Comparison of ENCODE assay signal across 9 cellular contexts in genomic region chr3:81643721-81644120, GRCh38.
A peak's percentile ranks its signal among the peaks of the same experiment; 100 is the strongest.
DNase-seq lines count a peak whose midpoint lies in the region; ATAC-seq and TF ChIP-seq lines count a peak whose summit lies in the region.
"Had no signal": no experiment of that assay in that cellular context is flagged by ENCODE, and none has a peak within 500 bp of the region (broad histone marks: within the 10 kb centered on the region; RNA-seq: fewer than 3 reads in every experiment).

No MANE protein-coding gene starts in this region.

- H3K4me1 Mint-ChIP-seq in activated CD4-positive, alpha-beta T cell treated with anti-CD3 and anti-CD28 coated beads, Interleukin-2, amount 10 ng/mL, durations not matched to agents 24 days and 14 days, result no peaks in the 10 kb centered on the region
- H3K4me1 Mint-ChIP-seq in activated CD4-positive, alpha-beta T cell treated with anti-CD3 and anti-CD28 coated beads, Interleukin-2, amount 10 ng/mL, durations not matched to agents 7 days and 5 days, result no peaks in the 10 kb centered on the region
- no peaks in the 10 kb centered on the region for H3K4me1 Mint-ChIP-seq in stimulated activated naive B cell treated with anti-CD40 and anti-IgM and Interleukin-4, amounts not matched to agents 10 μg/mL and 1 μg/mL and 100 μg/mL, for 72 hours

- no peaks in the 10 kb centered on the region for H3K9me3 Mint-ChIP-seq in activated CD4-positive, alpha-beta T cell treated with anti-CD3 and anti-CD28 coated beads, Interleukin-2, amount 10 ng/mL, durations not matched to agents 24 days and 14 days
- H3K9me3 Mint-ChIP-seq in activated CD4-positive, alpha-beta T cell treated with anti-CD3 and anti-CD28 coated beads, Interleukin-2, amount 10 ng/mL, durations not matched to agents 7 days and 5 days, result no peaks in the 10 kb centered on the region
- no peaks in the 10 kb centered on the region for H3K9me3 Mint-ChIP-seq in stimulated activated naive B cell treated with anti-CD40 and anti-IgM and Interleukin-4, amounts not matched to agents 10 μg/mL and 1 μg/mL and 100 μg/mL, for 72 hours

- WGBS in transverse colon (ENCODE audit: low coverage in 1 of 2), 2 donors, result 67 to 78% methylated on average over 2 of the region's 2 CpGs

- H3K36me3 Mint-ChIP-seq in activated CD4-positive, alpha-beta T cell treated with anti-CD3 and anti-CD28 coated beads, Interleukin-2, amount 10 ng/mL, durations not matched to agents 24 days and 14 days (ENCODE audit: low read depth), result no peaks in the 10 kb centered on the region
- H3K36me3 Mint-ChIP-seq in activated CD4-positive, alpha-beta T cell treated with anti-CD3 and anti-CD28 coated beads, Interleukin-2, amount 10 ng/mL, durations not matched to agents 7 days and 5 days (ENCODE audit: low read depth), result no peaks in the 10 kb centered on the region
- H3K36me3 Mint-ChIP-seq in stimulated activated naive B cell treated with anti-CD40 and anti-IgM and Interleukin-4, amounts not matched to agents 10 μg/mL and 1 μg/mL and 100 μg/mL, for 72 hours, result peaks cover 3 to 8% of the 10 kb centered on the region in 2 donors

- no peak for TF ChIP-seq POLR2A in transverse colon (IDR thresholded peaks at IDR 0.05)

- CTCF ChIA-PET in activated CD4-positive, alpha-beta T cell treated with anti-CD3 and anti-CD28 coated beads, Interleukin-2, amount 10 ng/mL, durations not matched to agents 7 days and 5 days (lab: Charles Lee), result no interaction called here

- H3K4me3 ChIP-seq in foreskin fibroblast (ENCODE audit: low read depth in 1 of 2, low read length in 2 of 2) (no peak overlapping the region), transverse colon (no peak overlapping the region)

- H3K36me3 ChIP-seq in transverse colon, result no peaks in the 10 kb centered on the region

- no peak overlapping the region for H3K27ac ChIP-seq in transverse colon

- intact Hi-C loops in activated CD4-positive, alpha-beta T cell treated with anti-CD3 and anti-CD28 coated beads, Interleukin-2, amount 10 ng/mL, durations not matched to agents 24 days and 14 days (cut with micrococcal nuclease), result no loop called here
- intact Hi-C loops in transverse colon (cut with DNase I; ENCODE audit: low total_unique reads), result no loop called here

- no peak overlapping the region for H3K27ac Mint-ChIP-seq in activated CD4-positive, alpha-beta T cell treated with anti-CD3 and anti-CD28 coated beads, Interleukin-2, amount 10 ng/mL, durations not matched to agents 24 days and 14 days
- no peak overlapping the region for H3K27ac Mint-ChIP-seq in activated CD4-positive, alpha-beta T cell treated with anti-CD3 and anti-CD28 coated beads, Interleukin-2, amount 10 ng/mL, durations not matched to agents 7 days and 5 days
- no peak overlapping the region for H3K27ac Mint-ChIP-seq in stimulated activated naive B cell treated with anti-CD40 and anti-IgM and Interleukin-4, amounts not matched to agents 10 μg/mL and 1 μg/mL and 100 μg/mL, for 72 hours

- no peaks in the 10 kb centered on the region for H3K27me3 Mint-ChIP-seq in activated CD4-positive, alpha-beta T cell treated with anti-CD3 and anti-CD28 coated beads, Interleukin-2, amount 10 ng/mL, durations not matched to agents 24 days and 14 days
- H3K27me3 Mint-ChIP-seq in activated CD4-positive, alpha-beta T cell treated with anti-CD3 and anti-CD28 coated beads, Interleukin-2, amount 10 ng/mL, durations not matched to agents 7 days and 5 days, result no peaks in the 10 kb centered on the region
- H3K27me3 Mint-ChIP-seq in stimulated activated naive B cell treated with anti-CD40 and anti-IgM and Interleukin-4, amounts not matched to agents 10 μg/mL and 1 μg/mL and 100 μg/mL, for 72 hours, result no peaks in the 10 kb centered on the region

- H3K4me1 ChIP-seq in transverse colon, result no peaks in the 10 kb centered on the region

- H3K9me3 ChIP-seq in transverse colon, result no peaks in the 10 kb centered on the region

- ATAC-seq in stimulated activated naive B cell treated with anti-CD40 and anti-IgM and Interleukin-4, amounts not matched to agents 10 μg/mL and 1 μg/mL and 100 μg/mL, for 72 hours (replicated peaks), result no peak

- TF ChIP-seq CTCF in foreskin fibroblast (IDR thresholded peaks at IDR 0.05; ENCODE audit: low read depth, low read length) (peak; percentile 17), transverse colon (IDR thresholded peaks at IDR 0.05) (peak; percentile 21 to 40 (median 31))

- H3K27me3 ChIP-seq in transverse colon, result no peaks in the 10 kb centered on the region

- DNase-seq in activated CD4-positive, alpha-beta T cell treated with anti-CD3 and anti-CD28 coated beads, Interleukin-2, amount 10 ng/mL, durations not matched to agents 24 days and 14 days, result peak; percentile 37
- DNase-seq in activated CD4-positive, alpha-beta T cell treated with anti-CD3 and anti-CD28 coated beads, Interleukin-2, amount 10 ng/mL, durations not matched to agents 7 days and 5 days, result no peak
- peak; percentile 39 for DNase-seq in OCI-M1 (lab: John Stamatoyannopoulos, UW)
- DNase-seq in foreskin fibroblast, result peak in 1 of 2 donors; percentile 27
- peak; percentile 11 for DNase-seq in transverse colon
- no peak for DNase-seq in HuH-7.5 (ENCODE audit: low spot score)
- DNase-seq in stimulated activated naive B cell treated with anti-CD40 and anti-IgM and Interleukin-4, amounts not matched to agents 10 μg/mL and 1 μg/mL and 100 μg/mL, for 72 hours, result no peak
- DNase-seq in putamen (ENCODE audit: low spot score), result no peak
- DNase-seq: occipital lobe had no signal

- POLR2A ChIA-PET in activated CD4-positive, alpha-beta T cell treated with anti-CD3 and anti-CD28 coated beads, Interleukin-2, amount 10 ng/mL, durations not matched to agents 7 days and 5 days (lab: Charles Lee), result no interaction called here

- H3K4me3 Mint-ChIP-seq in activated CD4-positive, alpha-beta T cell treated with anti-CD3 and anti-CD28 coated beads, Interleukin-2, amount 10 ng/mL, durations not matched to agents 24 days and 14 days, result no peak overlapping the region
- no peak overlapping the region for H3K4me3 Mint-ChIP-seq in activated CD4-positive, alpha-beta T cell treated with anti-CD3 and anti-CD28 coated beads, Interleukin-2, amount 10 ng/mL, durations not matched to agents 7 days and 5 days
- no peak overlapping the region for H3K4me3 Mint-ChIP-seq in stimulated activated naive B cell treated with anti-CD40 and anti-IgM and Interleukin-4, amounts not matched to agents 10 μg/mL and 1 μg/mL and 100 μg/mL, for 72 hours

- no peak for TF ChIP-seq EP300 in transverse colon (IDR thresholded peaks at IDR 0.05; ENCODE audit: low read depth)

- in situ Hi-C loops in transverse colon (cut with MboI; ENCODE audit: low pct_ligation_motif_present in 1 of 4, low pct_unique_long_range_greater_than_20kb in 1 of 4, low sequenced_read_pairs in 3 of 4), result no loop called here

Comparison
In these comparisons a context has a peak if more than half of its experiments do, and no peak if none do; other contexts are left out.
1. DNase-seq: peak in activated CD4-positive, alpha-beta T cell treated with anti-CD3 and anti-CD28 coated beads, Interleukin-2, amount 10 ng/mL, durations not matched to agents 24 days and 14 days (single experiment), OCI-M1 (single experiment) and transverse colon (single experiment); none in activated CD4-positive, alpha-beta T cell treated with anti-CD3 and anti-CD28 coated beads, Interleukin-2, amount 10 ng/mL, durations not matched to agents 7 days and 5 days (single experiment), HuH-7.5 (single experiment), stimulated activated naive B cell treated with anti-CD40 and anti-IgM and Interleukin-4, amounts not matched to agents 10 μg/mL and 1 μg/mL and 100 μg/mL, for 72 hours (single experiment) and putamen (single experiment).